Comparison of ENCODE assay signal across 6 cellular contexts in genomic region chr5:6391151-6391550, GRCh38. TPM values are rescaled to one million over a fixed set of nuclear protein-coding genes. Genes with fewer than 3 reads are reported as not detected.
"Had no signal": no experiment of that assay in that cellular context is flagged by ENCODE, and none has a peak within 500 bp of the region (broad histone marks: within the 10 kb centered on the region; RNA-seq: fewer than 3 reads in every experiment).

No MANE protein-coding gene starts in this region.

- H3K4me2 ChIP-seq: GM23338 had no signal

- ATAC-seq: GM23338, K562 had no signal

- H3K4me3 Mint-ChIP-seq: GM23338, H9 had no signal

- H3K27ac Mint-ChIP-seq: GM23338 had no signal

- H3K4me1 Mint-ChIP-seq: GM23338 had no signal

- H2AFZ ChIP-seq: GM23338 had no signal

- DNase-seq: H9, HCEC 1CT, IMR-90 had no signal

- H3K4me3 ChIP-seq: GM23338, K562 had no signal

RNA-seq across cellular contexts. Expression of gene UBE2QL1, which starts 57.5 kb away (rescaled TPM):
- total RNA-seq: HT-29, IMR-90, K562 had no signal
- polyA plus RNA-seq: IMR-90, K562 had no signal
